26 cellular contexts compared by ENCODE assay signal in genomic region chr9:132596200-132596599, GRCh38. TPM values are rescaled to one million over a fixed set of nuclear protein-coding genes. Genes with fewer than 3 reads are reported as not detected.
A peak's percentile ranks its signal among the peaks of the same experiment; 100 is the strongest.
DNase-seq lines count a peak whose midpoint lies in the region; ATAC-seq and TF ChIP-seq lines count a peak whose summit lies in the region.
"Had no signal": no experiment of that assay in that cellular context is flagged by ENCODE, and none has a peak within 500 bp of the region (broad histone marks: within the 10 kb centered on the region; RNA-seq: fewer than 3 reads in every experiment).

No MANE protein-coding gene starts in this region.

- peaks cover 29% of the 10 kb centered on the region for H3K36me3 Mint-ChIP-seq in endothelial cell (ENCODE audit: low read depth, unreplicated experiment)
- H3K36me3 Mint-ChIP-seq in activated T-helper 2 cell treated with anti-CD3 and anti-CD28 coated beads, Interferon-gamma antibody, Interleukin-2, Interleukin-4, amounts not matched to agents 10 μg/mL and 5 μg/mL and 100 μg/mL, durations not matched to agents 14 hours and 24 hours and 36 hours (ENCODE audit: low read depth): peaks cover 24% of the 10 kb centered on the region

- no peak overlapping the region for H3K23ac ChIP-seq in IMR-90 (ENCODE audit: low read depth, low read length)

- H3K4me3 ChIP-seq in BLaER1: no peak overlapping the region
- no peak overlapping the region for H3K4me3 ChIP-seq in IMR-90 (ENCODE audit: insufficient read depth, low read depth, low read length)
- no peak overlapping the region for H3K4me3 ChIP-seq in testis
- H3K4me3 ChIP-seq in brain microvascular endothelial cell (ENCODE audit: low read depth, low read length): no peak overlapping the region

- H3K27me3 Mint-ChIP-seq in endothelial cell (ENCODE audit: unreplicated experiment): peaks cover 4% of the 10 kb centered on the region
- peaks cover 13% of the 10 kb centered on the region for H3K27me3 Mint-ChIP-seq in activated T-helper 2 cell treated with anti-CD3 and anti-CD28 coated beads, Interferon-gamma antibody, Interleukin-2, Interleukin-4, amounts not matched to agents 10 μg/mL and 5 μg/mL and 100 μg/mL, durations not matched to agents 14 hours and 24 hours and 36 hours (ENCODE audit: low read depth)

- ATAC-seq in IMR-90 (ENCODE audit: low read depth): no peak
- no peak for ATAC-seq in GM19467 (IDR thresholded peaks at IDR 0.05; ENCODE audit: unreplicated experiment)

- no peak overlapping the region for H3K14ac ChIP-seq in IMR-90 (replicated peaks; ENCODE audit: low read depth, low read length)

- TF ChIP-seq CTCF in IMR-90 (conservative IDR thresholded peaks at IDR 0.05; ENCODE audit: low read depth, low read length): no peak
- TF ChIP-seq CTCF in endothelial cell (IDR thresholded peaks at IDR 0.05; ENCODE audit: unreplicated experiment): no peak
- TF ChIP-seq CTCF in testis (IDR thresholded peaks at IDR 0.05): no peak
- TF ChIP-seq CTCF in brain microvascular endothelial cell (IDR thresholded peaks at IDR 0.05; ENCODE audit: low read depth, low read length, missing control alignments): no peak

- H4K20me1 ChIP-seq in BLaER1: peaks cover 69% of the 10 kb centered on the region
- H4K20me1 ChIP-seq in IMR-90 (ENCODE audit: insufficient read depth, low read length): peaks cover 8% of the 10 kb centered on the region

- no peak overlapping the region for H2AK9ac ChIP-seq in IMR-90 (replicated peaks; ENCODE audit: low read depth, low read length, poor library complexity)

- no peak for TF ChIP-seq POLR2A in IMR-90 (IDR thresholded peaks at IDR 0.05; ENCODE audit: low read depth, low read length)
- TF ChIP-seq POLR2A in testis (IDR thresholded peaks at IDR 0.05): no peak

- DNase-seq in IMR-90: no peak
- peak; percentile 62 for DNase-seq in NOMO-1 treated with DMSO at 0.1 percent for 48 hours (lab: John Stamatoyannopoulos, UW; ENCODE audit: unreplicated experiment)
- DNase-seq in endothelial cell (ENCODE audit: low spot score): no peak
- no peak for DNase-seq in testis
- no peak for DNase-seq in brain microvascular endothelial cell
- no peak for DNase-seq in activated T-helper 2 cell treated with anti-CD3 and anti-CD28 coated beads, Interferon-gamma antibody, Interleukin-2, Interleukin-4, amounts not matched to agents 10 μg/mL and 5 μg/mL and 100 μg/mL, durations not matched to agents 14 hours and 24 hours and 36 hours (ENCODE audit: low spot score)
- DNase-seq: CD4-positive, alpha-beta T cell; DMS53; Kasumi-1; NCI-H1048; NCI-H1417; NCI-H1694; NCI-H2029 treated with DMSO at 0.1 percent for 48 hours; NCI-H2227 treated with DMSO at 0.1 percent for 48 hours; NCI-H510A; NCI-H69; Right ventricle myocardium superior; RPMI8226; SW 1271 had no signal

- intact Hi-C loops in IMR-90 (cut with micrococcal nuclease): no loop called here
- intact Hi-C loops in testis (cut with DNase I; ENCODE audit: low total_unique reads): no loop called here
- intact Hi-C loops in activated T-helper 2 cell treated with anti-CD3 and anti-CD28 coated beads, Interferon-gamma antibody, Interleukin-2, Interleukin-4, amounts not matched to agents 10 μg/mL and 5 μg/mL and 100 μg/mL, durations not matched to agents 14 hours and 24 hours and 36 hours (cut with micrococcal nuclease): no loop called here

- CTCF ChIA-PET in IMR-90 (lab: Yijun Ruan, JAX): interaction anchor here (0.5 to 1.1 kb wide), 2 partner anchors 14 to 48 kb away, joined by 3 to 4 read pairs; no protein-coding TSS in a partner anchor

- H3K9me1 ChIP-seq in IMR-90 (ENCODE audit: insufficient read depth, low read length): peaks cover 11% of the 10 kb centered on the region; the same call in 1 of the 2 replicates

- BruUV-seq in IMR-90 (replicated peaks; lab: Mats Ljungman, UMichigan): no TSS peak

- POLR2A ChIA-PET in IMR-90 (lab: Charles Lee; ENCODE audit: unreplicated experiment): no interaction called here

- H3K9me3 ChIP-seq in BLaER1 (no peaks in the 10 kb centered on the region), IMR-90 (ENCODE audit: control insufficient read depth, insufficient read depth, low read length) (no peaks in the 10 kb centered on the region), testis (no peaks in the 10 kb centered on the region)

- H3K9me3 Mint-ChIP-seq in endothelial cell (ENCODE audit: unreplicated experiment): no peaks in the 10 kb centered on the region
- H3K9me3 Mint-ChIP-seq in activated T-helper 2 cell treated with anti-CD3 and anti-CD28 coated beads, Interferon-gamma antibody, Interleukin-2, Interleukin-4, amounts not matched to agents 10 μg/mL and 5 μg/mL and 100 μg/mL, durations not matched to agents 14 hours and 24 hours and 36 hours: no peaks in the 10 kb centered on the region
- H3K9me3 Mint-ChIP-seq: CD4-positive, alpha-beta T cell; T-helper 1 cell treated with Interleukin-12 subunit alpha and Interleukin-12 subunit beta and Interleukin-4 antibody, amounts not matched to agents 30 μg/mL and 1 μg/mL, for 36 hours had no signal

- H3K36me3 ChIP-seq in BLaER1 (peaks cover 47% of the 10 kb centered on the region), IMR-90 (ENCODE audit: control insufficient read depth, insufficient read depth, low read length) (peaks cover 18% of the 10 kb centered on the region), testis (ENCODE audit: low read depth, missing control alignments) (no peaks in the 10 kb centered on the region), brain microvascular endothelial cell (replicated peaks) (peaks cover 8% of the 10 kb centered on the region)

- H2AK5ac ChIP-seq in IMR-90 (ENCODE audit: low read depth, low read length): no peak overlapping the region

- H3K4me2 ChIP-seq in BLaER1 (peak overlapping the region; percentile 78), IMR-90 (ENCODE audit: low read depth, low read length) (no peak overlapping the region)

- in situ Hi-C loops in IMR-90 (cut with MboI; ENCODE audit: low sequenced_read_pairs): no loop called here
- in situ Hi-C loops in brain microvascular endothelial cell (cut with HindIII; ENCODE audit: low pct_ligation_motif_present, low sequenced_read_pairs): no loop called here

- no peak overlapping the region for H4K91ac ChIP-seq in IMR-90 (ENCODE audit: insufficient read depth, low read depth, low read length)

- H2BK20ac ChIP-seq in IMR-90 (ENCODE audit: low read depth, low read length): no peak overlapping the region

- H3K18ac ChIP-seq in IMR-90 (ENCODE audit: low read depth, low read length): no peak overlapping the region

- H3K4me1 Mint-ChIP-seq in endothelial cell (ENCODE audit: unreplicated experiment): peaks cover 52% of the 10 kb centered on the region
- H3K4me1 Mint-ChIP-seq in activated T-helper 2 cell treated with anti-CD3 and anti-CD28 coated beads, Interferon-gamma antibody, Interleukin-2, Interleukin-4, amounts not matched to agents 10 μg/mL and 5 μg/mL and 100 μg/mL, durations not matched to agents 14 hours and 24 hours and 36 hours (ENCODE audit: low read depth): peaks cover 1% of the 10 kb centered on the region

- TF ChIP-seq RAD21 in IMR-90 (IDR thresholded peaks at IDR 0.05; ENCODE audit: low read length): no peak

- peak overlapping the region; percentile 79 for H3K27ac Mint-ChIP-seq in endothelial cell (ENCODE audit: unreplicated experiment)
- H3K27ac Mint-ChIP-seq in activated T-helper 2 cell treated with anti-CD3 and anti-CD28 coated beads, Interferon-gamma antibody, Interleukin-2, Interleukin-4, amounts not matched to agents 10 μg/mL and 5 μg/mL and 100 μg/mL, durations not matched to agents 14 hours and 24 hours and 36 hours: no peak overlapping the region
- H3K27ac Mint-ChIP-seq: CD4-positive, alpha-beta T cell; T-helper 1 cell treated with Interleukin-12 subunit alpha and Interleukin-12 subunit beta and Interleukin-4 antibody, amounts not matched to agents 30 μg/mL and 1 μg/mL, for 36 hours had no signal

- no peak overlapping the region for H2AFZ ChIP-seq in IMR-90 (replicated peaks; ENCODE audit: low read length, poor library complexity)

- no peak overlapping the region for H2BK120ac ChIP-seq in IMR-90 (ENCODE audit: low read depth, low read length)

- no peak overlapping the region for H2BK5ac ChIP-seq in IMR-90 (ENCODE audit: low read depth, low read length, poor library complexity, severe bottlenecking)

- H3K4ac ChIP-seq in IMR-90 (ENCODE audit: low read depth, low read length): no peak overlapping the region

- no peak overlapping the region for H2BK15ac ChIP-seq in IMR-90 (ENCODE audit: low read depth, low read length)

- dilution Hi-C loops in IMR-90 (cut with HindIII; ENCODE audit: low sequenced_read_pairs, unreplicated experiment): no loop called here

- H3K79me1 ChIP-seq in IMR-90 (ENCODE audit: low read depth in 1 of 2, low read length in 2 of 2): no peaks in the 10 kb centered on the region

- H3K27me3 ChIP-seq in BLaER1 (peaks cover 21% of the 10 kb centered on the region), IMR-90 (ENCODE audit: control insufficient read depth, insufficient read depth, low read length) (peaks cover 10% of the 10 kb centered on the region), testis (no peaks in the 10 kb centered on the region), brain microvascular endothelial cell (replicated peaks) (peaks cover 1% of the 10 kb centered on the region)

- WGBS in IMR-90 (ENCODE audit: extremely low coverage in 2 of 2, insufficient read length in 1 of 2), 2 experiments: no CpG with 5 or more reads among the region's 3 CpGs
- 79 to 80% methylated on average over 3 of the region's 3 CpGs for WGBS in testis, 2 donors

- H3K9ac ChIP-seq in BLaER1 (no peak overlapping the region), IMR-90 (ENCODE audit: low read depth, low read length) (no peak overlapping the region)

- no peak overlapping the region for H3K56ac ChIP-seq in IMR-90 (ENCODE audit: extremely low read depth, insufficient read depth, low read length)

- no peak overlapping the region for H4K8ac ChIP-seq in IMR-90 (ENCODE audit: low read depth in 2 of 2, low read length in 2 of 2)

- peak overlapping the region; percentile 62 for H3K4me3 Mint-ChIP-seq in endothelial cell (ENCODE audit: unreplicated experiment)
- no peak overlapping the region for H3K4me3 Mint-ChIP-seq in activated T-helper 2 cell treated with anti-CD3 and anti-CD28 coated beads, Interferon-gamma antibody, Interleukin-2, Interleukin-4, amounts not matched to agents 10 μg/mL and 5 μg/mL and 100 μg/mL, durations not matched to agents 14 hours and 24 hours and 36 hours (ENCODE audit: low read depth)
- H3K4me3 Mint-ChIP-seq: CD4-positive, alpha-beta T cell; T-helper 1 cell treated with Interleukin-12 subunit alpha and Interleukin-12 subunit beta and Interleukin-4 antibody, amounts not matched to agents 30 μg/mL and 1 μg/mL, for 36 hours had no signal

- H3K27ac ChIP-seq in BLaER1 (peak overlapping the region; percentile 51; the same call in 1 of the 2 replicates), IMR-90 (ENCODE audit: insufficient read depth, low read length) (no peak overlapping the region), testis (no peak overlapping the region), brain microvascular endothelial cell (no peak overlapping the region)

- H4K5ac ChIP-seq in IMR-90 (ENCODE audit: low read depth, low read length): no peak overlapping the region

- H3K4me1 ChIP-seq in BLaER1 (peaks cover 41% of the 10 kb centered on the region), IMR-90 (ENCODE audit: control insufficient read depth, insufficient read depth, low read length) (no peaks in the 10 kb centered on the region), testis (no peaks in the 10 kb centered on the region)

RNA-seq across cellular contexts. Expression of gene BARHL1, which starts 13.8 kb away (rescaled TPM):
- not detected in 2 replicates for total RNA-seq in IMR-90 (2012; rRNA removed)
- not detected in 2 replicates for polyA plus RNA-seq in IMR-90 (2012; rRNA removed)
- not detected in 2 replicates for polyA plus RNA-seq in IMR-90 (2012; cell fraction: cytosol; rRNA removed)
- not detected in 2 replicates for polyA plus RNA-seq in IMR-90 (2012; cell fraction: nucleus; rRNA removed; ENCODE audit: low replicate concordance)
- 2.4 TPM for total RNA-seq in endothelial cell (ENCODE audit: unreplicated experiment)
- under 1 TPM in 1 of 2 donors, not detected in 1; 0.31 TPM for total RNA-seq in testis
- 0.13 TPM for polyA plus RNA-seq in testis (ENCODE audit: insufficient read depth, low read depth, low replicate concordance)
- not detected in 2 replicates for total RNA-seq in activated T-helper 2 cell treated with anti-CD3 and anti-CD28 coated beads, Interferon-gamma antibody, Interleukin-2, Interleukin-4, amounts not matched to agents 10 μg/mL and 5 μg/mL and 100 μg/mL, durations not matched to agents 14 hours and 24 hours and 36 hours
- total RNA-seq: A172; CD4-positive, alpha-beta T cell; HT-29; M059J; Right ventricle myocardium superior had no signal
- polyA plus RNA-seq: BJ had no signal
